ENCODE assay signal across 1 cellular context in the genomic region with DNA sequence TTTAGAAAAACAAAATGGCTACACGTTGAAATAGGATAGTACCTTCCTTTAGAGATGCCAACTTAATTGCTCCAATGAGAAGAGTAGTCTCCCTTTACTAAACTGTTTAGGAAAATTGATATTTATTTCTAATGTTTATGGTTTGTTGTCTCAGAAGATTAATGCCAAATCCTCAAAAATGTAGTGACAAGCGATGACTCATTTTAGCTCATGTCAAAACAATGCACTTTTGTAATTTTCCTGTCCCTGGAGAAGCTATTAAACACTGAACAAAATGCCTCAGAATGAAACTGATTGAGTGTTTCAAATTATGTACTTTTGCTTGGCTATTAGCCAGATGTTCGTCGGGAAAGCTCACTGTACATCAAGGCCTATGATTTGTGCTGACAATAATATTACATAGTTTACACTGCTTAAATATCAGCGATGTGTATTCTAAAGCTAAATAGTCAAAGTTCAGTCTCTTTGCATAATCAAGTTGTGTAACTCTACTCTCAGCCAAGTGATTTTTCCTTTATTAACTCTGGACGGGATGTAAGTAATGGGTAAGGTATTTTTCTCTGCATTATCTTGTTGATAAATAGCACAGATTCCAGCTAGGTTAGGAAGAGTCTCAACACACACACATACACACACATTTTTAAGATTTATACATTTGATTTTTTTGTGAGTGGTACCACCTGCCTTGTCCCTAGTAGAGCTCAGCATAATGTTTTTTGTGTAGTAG.
A peak's percentile ranks its signal among the peaks of the same experiment; 100 is the strongest.
TF ChIP-seq lines count a peak whose summit lies in the region.

No MANE protein-coding gene starts in this region.

TF ChIP-seq in HEK293, 187 proteins besides CTCF, POLR2A, EP300 and RAD21 (continued from another document and continues in another):
- TF ChIP-seq, protein P1, sequence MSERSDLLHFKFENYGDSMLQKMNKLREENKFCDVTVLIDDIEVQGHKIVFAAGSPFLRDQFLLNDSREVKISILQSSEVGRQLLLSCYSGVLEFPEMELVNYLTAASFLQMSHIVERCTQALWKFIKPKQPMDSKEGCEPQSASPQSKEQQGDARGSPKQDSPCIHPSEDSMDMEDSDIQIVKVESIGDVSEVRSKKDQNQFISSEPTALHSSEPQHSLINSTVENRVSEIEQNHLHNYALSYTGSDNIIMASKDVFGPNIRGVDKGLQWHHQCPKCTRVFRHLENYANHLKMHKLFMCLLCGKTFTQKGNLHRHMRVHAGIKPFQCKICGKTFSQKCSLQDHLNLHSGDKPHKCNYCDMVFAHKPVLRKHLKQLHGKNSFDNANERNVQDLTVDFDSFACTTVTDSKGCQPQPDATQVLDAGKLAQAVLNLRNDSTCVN (tag by site-specific recombination; optimal IDR thresholded peaks at IDR 0.05): no peak
- TF ChIP-seq, protein P2, sequence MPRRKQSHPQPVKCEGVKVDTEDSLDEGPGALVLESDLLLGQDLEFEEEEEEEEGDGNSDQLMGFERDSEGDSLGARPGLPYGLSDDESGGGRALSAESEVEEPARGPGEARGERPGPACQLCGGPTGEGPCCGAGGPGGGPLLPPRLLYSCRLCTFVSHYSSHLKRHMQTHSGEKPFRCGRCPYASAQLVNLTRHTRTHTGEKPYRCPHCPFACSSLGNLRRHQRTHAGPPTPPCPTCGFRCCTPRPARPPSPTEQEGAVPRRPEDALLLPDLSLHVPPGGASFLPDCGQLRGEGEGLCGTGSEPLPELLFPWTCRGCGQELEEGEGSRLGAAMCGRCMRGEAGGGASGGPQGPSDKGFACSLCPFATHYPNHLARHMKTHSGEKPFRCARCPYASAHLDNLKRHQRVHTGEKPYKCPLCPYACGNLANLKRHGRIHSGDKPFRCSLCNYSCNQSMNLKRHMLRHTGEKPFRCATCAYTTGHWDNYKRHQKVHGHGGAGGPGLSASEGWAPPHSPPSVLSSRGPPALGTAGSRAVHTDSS (tag by site-specific recombination; IDR thresholded peaks at IDR 0.05): no peak
- TF ChIP-seq ZSCAN23 (tag by site-specific recombination; IDR thresholded peaks at IDR 0.05): no peak
- TF ChIP-seq ZNF239 (tag by site-specific recombination; IDR thresholded peaks at IDR 0.05): no peak
- no peak for TF ChIP-seq MYNN (tag by site-specific recombination; IDR thresholded peaks at IDR 0.05; ENCODE audit: borderline replicate concordance)
- TF ChIP-seq ZNF302 (tag by site-specific recombination; IDR thresholded peaks at IDR 0.05; ENCODE audit: low read depth): no peak
- TF ChIP-seq, protein P3, sequence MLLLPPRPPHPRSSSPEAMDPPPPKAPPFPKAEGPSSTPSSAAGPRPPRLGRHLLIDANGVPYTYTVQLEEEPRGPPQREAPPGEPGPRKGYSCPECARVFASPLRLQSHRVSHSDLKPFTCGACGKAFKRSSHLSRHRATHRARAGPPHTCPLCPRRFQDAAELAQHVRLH (tag by site-specific recombination; IDR thresholded peaks at IDR 0.05): no peak
- TF ChIP-seq HOXA7 (CRISPR knock-in tag; IDR thresholded peaks at IDR 0.05; ENCODE audit: borderline replicate concordance): no peak
- TF ChIP-seq KLF10 (tag by site-specific recombination; IDR thresholded peaks at IDR 0.05): 0 out of 2 replicates have a peak, but pooled peaks have one; percentile 27
- TF ChIP-seq GLIS1 (tag by site-specific recombination; IDR thresholded peaks at IDR 0.05): no peak
- TF ChIP-seq, protein P4, sequence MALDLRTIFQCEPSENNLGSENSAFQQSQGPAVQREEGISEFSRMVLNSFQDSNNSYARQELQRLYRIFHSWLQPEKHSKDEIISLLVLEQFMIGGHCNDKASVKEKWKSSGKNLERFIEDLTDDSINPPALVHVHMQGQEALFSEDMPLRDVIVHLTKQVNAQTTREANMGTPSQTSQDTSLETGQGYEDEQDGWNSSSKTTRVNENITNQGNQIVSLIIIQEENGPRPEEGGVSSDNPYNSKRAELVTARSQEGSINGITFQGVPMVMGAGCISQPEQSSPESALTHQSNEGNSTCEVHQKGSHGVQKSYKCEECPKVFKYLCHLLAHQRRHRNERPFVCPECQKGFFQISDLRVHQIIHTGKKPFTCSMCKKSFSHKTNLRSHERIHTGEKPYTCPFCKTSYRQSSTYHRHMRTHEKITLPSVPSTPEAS (tag by site-specific recombination; IDR thresholded peaks at IDR 0.05): no peak
- no peak for TF ChIP-seq ZNF23 (tag by site-specific recombination; IDR thresholded peaks at IDR 0.05; ENCODE audit: borderline replicate concordance)
- no peak for TF ChIP-seq ZNF549 (tag by site-specific recombination; IDR thresholded peaks at IDR 0.05)
- TF ChIP-seq, protein P5, sequence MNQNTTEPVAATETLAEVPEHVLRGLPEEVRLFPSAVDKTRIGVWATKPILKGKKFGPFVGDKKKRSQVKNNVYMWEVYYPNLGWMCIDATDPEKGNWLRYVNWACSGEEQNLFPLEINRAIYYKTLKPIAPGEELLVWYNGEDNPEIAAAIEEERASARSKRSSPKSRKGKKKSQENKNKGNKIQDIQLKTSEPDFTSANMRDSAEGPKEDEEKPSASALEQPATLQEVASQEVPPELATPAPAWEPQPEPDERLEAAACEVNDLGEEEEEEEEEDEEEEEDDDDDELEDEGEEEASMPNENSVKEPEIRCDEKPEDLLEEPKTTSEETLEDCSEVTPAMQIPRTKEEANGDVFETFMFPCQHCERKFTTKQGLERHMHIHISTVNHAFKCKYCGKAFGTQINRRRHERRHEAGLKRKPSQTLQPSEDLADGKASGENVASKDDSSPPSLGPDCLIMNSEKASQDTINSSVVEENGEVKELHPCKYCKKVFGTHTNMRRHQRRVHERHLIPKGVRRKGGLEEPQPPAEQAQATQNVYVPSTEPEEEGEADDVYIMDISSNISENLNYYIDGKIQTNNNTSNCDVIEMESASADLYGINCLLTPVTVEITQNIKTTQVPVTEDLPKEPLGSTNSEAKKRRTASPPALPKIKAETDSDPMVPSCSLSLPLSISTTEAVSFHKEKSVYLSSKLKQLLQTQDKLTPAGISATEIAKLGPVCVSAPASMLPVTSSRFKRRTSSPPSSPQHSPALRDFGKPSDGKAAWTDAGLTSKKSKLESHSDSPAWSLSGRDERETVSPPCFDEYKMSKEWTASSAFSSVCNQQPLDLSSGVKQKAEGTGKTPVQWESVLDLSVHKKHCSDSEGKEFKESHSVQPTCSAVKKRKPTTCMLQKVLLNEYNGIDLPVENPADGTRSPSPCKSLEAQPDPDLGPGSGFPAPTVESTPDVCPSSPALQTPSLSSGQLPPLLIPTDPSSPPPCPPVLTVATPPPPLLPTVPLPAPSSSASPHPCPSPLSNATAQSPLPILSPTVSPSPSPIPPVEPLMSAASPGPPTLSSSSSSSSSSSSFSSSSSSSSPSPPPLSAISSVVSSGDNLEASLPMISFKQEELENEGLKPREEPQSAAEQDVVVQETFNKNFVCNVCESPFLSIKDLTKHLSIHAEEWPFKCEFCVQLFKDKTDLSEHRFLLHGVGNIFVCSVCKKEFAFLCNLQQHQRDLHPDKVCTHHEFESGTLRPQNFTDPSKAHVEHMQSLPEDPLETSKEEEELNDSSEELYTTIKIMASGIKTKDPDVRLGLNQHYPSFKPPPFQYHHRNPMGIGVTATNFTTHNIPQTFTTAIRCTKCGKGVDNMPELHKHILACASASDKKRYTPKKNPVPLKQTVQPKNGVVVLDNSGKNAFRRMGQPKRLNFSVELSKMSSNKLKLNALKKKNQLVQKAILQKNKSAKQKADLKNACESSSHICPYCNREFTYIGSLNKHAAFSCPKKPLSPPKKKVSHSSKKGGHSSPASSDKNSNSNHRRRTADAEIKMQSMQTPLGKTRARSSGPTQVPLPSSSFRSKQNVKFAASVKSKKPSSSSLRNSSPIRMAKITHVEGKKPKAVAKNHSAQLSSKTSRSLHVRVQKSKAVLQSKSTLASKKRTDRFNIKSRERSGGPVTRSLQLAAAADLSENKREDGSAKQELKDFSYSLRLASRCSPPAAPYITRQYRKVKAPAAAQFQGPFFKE (tag by site-specific recombination; IDR thresholded peaks at IDR 0.05; ENCODE audit: borderline replicate concordance): no peak
- TF ChIP-seq, protein P6, sequence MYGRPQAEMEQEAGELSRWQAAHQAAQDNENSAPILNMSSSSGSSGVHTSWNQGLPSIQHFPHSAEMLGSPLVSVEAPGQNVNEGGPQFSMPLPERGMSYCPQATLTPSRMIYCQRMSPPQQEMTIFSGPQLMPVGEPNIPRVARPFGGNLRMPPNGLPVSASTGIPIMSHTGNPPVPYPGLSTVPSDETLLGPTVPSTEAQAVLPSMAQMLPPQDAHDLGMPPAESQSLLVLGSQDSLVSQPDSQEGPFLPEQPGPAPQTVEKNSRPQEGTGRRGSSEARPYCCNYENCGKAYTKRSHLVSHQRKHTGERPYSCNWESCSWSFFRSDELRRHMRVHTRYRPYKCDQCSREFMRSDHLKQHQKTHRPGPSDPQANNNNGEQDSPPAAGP (tag by site-specific recombination; IDR thresholded peaks at IDR 0.05): no peak
- no peak for TF ChIP-seq TRIM28 (IDR thresholded peaks at IDR 0.05; ENCODE audit: borderline replicate concordance, low read length)
- 0 out of 2 replicates have a peak, but pooled peaks have one; percentile 25 for TF ChIP-seq ZNF558 (tag by site-specific recombination; IDR thresholded peaks at IDR 0.05)
- no peak for TF ChIP-seq ZNF777 (tag by site-specific recombination; IDR thresholded peaks at IDR 0.05; ENCODE audit: borderline replicate concordance)
- TF ChIP-seq ZNF341 (tag by site-specific recombination; IDR thresholded peaks at IDR 0.05; ENCODE audit: low read depth): no peak
- TF ChIP-seq, protein P7, sequence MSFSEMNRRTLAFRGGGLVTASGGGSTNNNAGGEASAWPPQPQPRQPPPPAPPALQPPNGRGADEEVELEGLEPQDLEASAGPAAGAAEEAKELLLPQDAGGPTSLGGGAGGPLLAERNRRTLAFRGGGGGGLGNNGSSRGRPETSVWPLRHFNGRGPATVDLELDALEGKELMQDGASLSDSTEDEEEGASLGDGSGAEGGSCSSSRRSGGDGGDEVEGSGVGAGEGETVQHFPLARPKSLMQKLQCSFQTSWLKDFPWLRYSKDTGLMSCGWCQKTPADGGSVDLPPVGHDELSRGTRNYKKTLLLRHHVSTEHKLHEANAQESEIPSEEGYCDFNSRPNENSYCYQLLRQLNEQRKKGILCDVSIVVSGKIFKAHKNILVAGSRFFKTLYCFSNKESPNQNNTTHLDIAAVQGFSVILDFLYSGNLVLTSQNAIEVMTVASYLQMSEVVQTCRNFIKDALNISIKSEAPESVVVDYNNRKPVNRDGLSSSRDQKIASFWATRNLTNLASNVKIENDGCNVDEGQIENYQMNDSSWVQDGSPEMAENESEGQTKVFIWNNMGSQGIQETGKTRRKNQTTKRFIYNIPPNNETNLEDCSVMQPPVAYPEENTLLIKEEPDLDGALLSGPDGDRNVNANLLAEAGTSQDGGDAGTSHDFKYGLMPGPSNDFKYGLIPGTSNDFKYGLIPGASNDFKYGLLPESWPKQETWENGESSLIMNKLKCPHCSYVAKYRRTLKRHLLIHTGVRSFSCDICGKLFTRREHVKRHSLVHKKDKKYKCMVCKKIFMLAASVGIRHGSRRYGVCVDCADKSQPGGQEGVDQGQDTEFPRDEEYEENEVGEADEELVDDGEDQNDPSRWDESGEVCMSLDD (tag by site-specific recombination; IDR thresholded peaks at IDR 0.05): no peak
- TF ChIP-seq KLF7 (tag by site-specific recombination; IDR thresholded peaks at IDR 0.05; ENCODE audit: borderline replicate concordance): no peak
- TF ChIP-seq, protein P8, sequence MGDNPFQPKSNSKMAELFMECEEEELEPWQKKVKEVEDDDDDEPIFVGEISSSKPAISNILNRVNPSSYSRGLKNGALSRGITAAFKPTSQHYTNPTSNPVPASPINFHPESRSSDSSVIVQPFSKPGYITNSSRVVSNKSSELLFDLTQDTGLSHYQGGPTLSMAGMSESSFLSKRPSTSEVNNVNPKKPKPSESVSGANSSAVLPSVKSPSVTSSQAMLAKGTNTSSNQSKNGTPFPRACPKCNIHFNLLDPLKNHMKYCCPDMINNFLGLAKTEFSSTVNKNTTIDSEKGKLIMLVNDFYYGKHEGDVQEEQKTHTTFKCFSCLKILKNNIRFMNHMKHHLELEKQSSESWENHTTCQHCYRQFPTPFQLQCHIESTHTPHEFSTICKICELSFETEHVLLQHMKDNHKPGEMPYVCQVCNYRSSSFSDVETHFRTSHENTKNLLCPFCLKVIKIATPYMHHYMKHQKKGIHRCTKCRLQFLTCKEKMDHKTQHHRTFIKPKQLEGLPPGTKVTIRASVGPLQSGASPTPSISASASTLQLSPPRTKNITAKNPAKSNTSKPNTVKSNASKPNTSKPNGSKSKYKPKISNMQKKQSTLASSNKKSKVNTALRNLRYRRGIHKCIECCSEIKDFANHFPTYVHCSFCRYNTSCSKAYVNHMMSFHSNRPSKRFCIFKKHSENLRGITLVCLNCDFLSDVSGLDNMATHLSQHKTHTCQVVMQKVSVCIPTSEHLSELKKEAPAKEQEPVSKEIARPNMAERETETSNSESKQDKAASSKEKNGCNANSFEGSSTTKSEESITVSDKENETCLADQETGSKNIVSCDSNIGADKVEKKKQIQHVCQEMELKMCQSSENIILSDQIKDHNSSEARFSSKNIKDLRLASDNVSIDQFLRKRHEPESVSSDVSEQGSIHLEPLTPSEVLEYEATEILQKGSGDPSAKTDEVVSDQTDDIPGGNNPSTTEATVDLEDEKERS (tag by site-specific recombination; IDR thresholded peaks at IDR 0.05): no peak
- TF ChIP-seq ZNF530 (tag by site-specific recombination; IDR thresholded peaks at IDR 0.05; ENCODE audit: low read depth): no peak
- TF ChIP-seq ZNF785 (tag by site-specific recombination; IDR thresholded peaks at IDR 0.05): no peak
- TF ChIP-seq ZBTB48 (tag by site-specific recombination; IDR thresholded peaks at IDR 0.05): no peak
- peak; percentile 31; the same call in 1 of the 2 replicates for TF ChIP-seq ZNF394 (tag by site-specific recombination; IDR thresholded peaks at IDR 0.05; ENCODE audit: borderline replicate concordance)
- TF ChIP-seq ZNF768 (tag by site-specific recombination; IDR thresholded peaks at IDR 0.05): no peak
- TF ChIP-seq, protein P9, sequence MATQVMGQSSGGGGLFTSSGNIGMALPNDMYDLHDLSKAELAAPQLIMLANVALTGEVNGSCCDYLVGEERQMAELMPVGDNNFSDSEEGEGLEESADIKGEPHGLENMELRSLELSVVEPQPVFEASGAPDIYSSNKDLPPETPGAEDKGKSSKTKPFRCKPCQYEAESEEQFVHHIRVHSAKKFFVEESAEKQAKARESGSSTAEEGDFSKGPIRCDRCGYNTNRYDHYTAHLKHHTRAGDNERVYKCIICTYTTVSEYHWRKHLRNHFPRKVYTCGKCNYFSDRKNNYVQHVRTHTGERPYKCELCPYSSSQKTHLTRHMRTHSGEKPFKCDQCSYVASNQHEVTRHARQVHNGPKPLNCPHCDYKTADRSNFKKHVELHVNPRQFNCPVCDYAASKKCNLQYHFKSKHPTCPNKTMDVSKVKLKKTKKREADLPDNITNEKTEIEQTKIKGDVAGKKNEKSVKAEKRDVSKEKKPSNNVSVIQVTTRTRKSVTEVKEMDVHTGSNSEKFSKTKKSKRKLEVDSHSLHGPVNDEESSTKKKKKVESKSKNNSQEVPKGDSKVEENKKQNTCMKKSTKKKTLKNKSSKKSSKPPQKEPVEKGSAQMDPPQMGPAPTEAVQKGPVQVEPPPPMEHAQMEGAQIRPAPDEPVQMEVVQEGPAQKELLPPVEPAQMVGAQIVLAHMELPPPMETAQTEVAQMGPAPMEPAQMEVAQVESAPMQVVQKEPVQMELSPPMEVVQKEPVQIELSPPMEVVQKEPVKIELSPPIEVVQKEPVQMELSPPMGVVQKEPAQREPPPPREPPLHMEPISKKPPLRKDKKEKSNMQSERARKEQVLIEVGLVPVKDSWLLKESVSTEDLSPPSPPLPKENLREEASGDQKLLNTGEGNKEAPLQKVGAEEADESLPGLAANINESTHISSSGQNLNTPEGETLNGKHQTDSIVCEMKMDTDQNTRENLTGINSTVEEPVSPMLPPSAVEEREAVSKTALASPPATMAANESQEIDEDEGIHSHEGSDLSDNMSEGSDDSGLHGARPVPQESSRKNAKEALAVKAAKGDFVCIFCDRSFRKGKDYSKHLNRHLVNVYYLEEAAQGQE (tag by site-specific recombination; IDR thresholded peaks at IDR 0.05): no peak
- TF ChIP-seq GLIS2 (tag by site-specific recombination; IDR thresholded peaks at IDR 0.05): no peak
- no peak for TF ChIP-seq KLF9 (tag by site-specific recombination; IDR thresholded peaks at IDR 0.05; ENCODE audit: low read depth)
- no peak for TF ChIP-seq ZNF555 (tag by site-specific recombination; conservative IDR thresholded peaks at IDR 0.05)
- no peak for TF ChIP-seq ZNF701 (tag by site-specific recombination; IDR thresholded peaks at IDR 0.05)
